In genomic region chr12:32034045-32034444, GRCh38 we compare ENCODE assay signal across 26 cellular contexts.
DNase-seq lines count a peak whose midpoint lies in the region; ATAC-seq and TF ChIP-seq lines count a peak whose summit lies in the region.
"Had no signal": no experiment of that assay in that cellular context is flagged by ENCODE, and none has a peak within 500 bp of the region (broad histone marks: within the 10 kb centered on the region; RNA-seq: fewer than 3 reads in every experiment).

No MANE protein-coding gene starts in this region.

- H3K9me3 ChIP-seq in Caco-2 (no peaks in the 10 kb centered on the region), HUES6 (ENCODE audit: control insufficient read depth, insufficient read depth, low read depth, low read length) (no peaks in the 10 kb centered on the region), mesodermal cell (ENCODE audit: control insufficient read depth, low read length) (no peaks in the 10 kb centered on the region), vagina (no peaks in the 10 kb centered on the region)
- H3K9me3 ChIP-seq in CD8-positive, alpha-beta T cell (ENCODE audit: low read length), result no peaks in the 10 kb centered on the region
- H3K9me3 ChIP-seq: BE2C, mucosa of descending colon, right atrium auricular region, tibial artery had no signal

- H3K4me3 ChIP-seq in Caco-2 (ENCODE audit: low read depth, low read length) (no peak overlapping the region), HUES6 (ENCODE audit: low read depth, low read length) (no peak overlapping the region), choroid plexus epithelial cell (ENCODE audit: low read depth, low read length) (no peak overlapping the region), mesodermal cell (ENCODE audit: extremely low read depth, insufficient read depth, low read length, poor library complexity, severe bottlenecking) (no peak overlapping the region), vagina (no peak overlapping the region)
- H3K4me3 ChIP-seq in CD8-positive, alpha-beta T cell (ENCODE audit: low read depth, low read length), result no peak overlapping the region
- H3K4me3 ChIP-seq: mucosa of descending colon, right atrium auricular region, SK-N-MC, tibial artery had no signal

- BruUV-seq in Caco-2 (replicated peaks; lab: Mats Ljungman, UMichigan), result no TSS peak

- H3K4me3 Mint-ChIP-seq in Caco-2 (ENCODE audit: unreplicated experiment) (peak overlapping the region; percentile 28), glutamatergic neuron (ENCODE audit: unreplicated experiment) (no peak overlapping the region)
- H3K4me3 Mint-ChIP-seq in CD8-positive, alpha-beta T cell, result no peak overlapping the region
- H3K4me3 Mint-ChIP-seq: activated CD4-positive, alpha-beta memory T cell treated with anti-CD3 and anti-CD28 coated beads for 36 hours; activated naive CD8-positive, alpha-beta T cell; activated T-helper 17 cell treated with anti-CD3 and anti-CD28 coated beads, Interleukin-2, amount 50 U/mL, for 72 hours; HFFc6; neural crest cell had no signal

- H3K27ac Mint-ChIP-seq in Caco-2 (ENCODE audit: unreplicated experiment) (peak overlapping the region; percentile 82), glutamatergic neuron (ENCODE audit: unreplicated experiment) (no peak overlapping the region)
- no peak overlapping the region for H3K27ac Mint-ChIP-seq in CD8-positive, alpha-beta T cell
- H3K27ac Mint-ChIP-seq: activated CD4-positive, alpha-beta memory T cell treated with anti-CD3 and anti-CD28 coated beads for 36 hours; activated T-helper 17 cell treated with anti-CD3 and anti-CD28 coated beads, Interleukin-2, amount 50 U/mL, for 72 hours; HFFc6 had no signal

- H3K36me3 Mint-ChIP-seq in Caco-2 (ENCODE audit: insufficient read depth, unreplicated experiment) (no peaks in the 10 kb centered on the region), glutamatergic neuron (ENCODE audit: unreplicated experiment) (no peaks in the 10 kb centered on the region)
- no peaks in the 10 kb centered on the region for H3K36me3 Mint-ChIP-seq in CD8-positive, alpha-beta T cell
- H3K36me3 Mint-ChIP-seq: activated CD4-positive, alpha-beta memory T cell treated with anti-CD3 and anti-CD28 coated beads for 36 hours had no signal

- intact Hi-C loops in Caco-2 (cut with micrococcal nuclease; ENCODE audit: unreplicated experiment) (loop anchor here (2.0 kb wide), 2 partner anchors 31 to 75 kb away; partner anchors contain the start of gene RESF1), vagina (cut with DNase I) (no loop called here)
- intact Hi-C loops in CD8-positive, alpha-beta T cell (cut with DNase I, micrococcal nuclease), result no loop called here

- no peak overlapping the region for H3K9ac ChIP-seq in HUES6 (ENCODE audit: low read length)
- H3K9ac ChIP-seq: parathyroid adenoma had no signal

- POLR2A ChIA-PET in Caco-2 (lab: Charles Lee), result no interaction called here
- POLR2A ChIA-PET in CD8-positive, alpha-beta T cell (lab: Charles Lee), result no interaction called here

- H3K4me1 Mint-ChIP-seq in Caco-2 (ENCODE audit: low read depth, unreplicated experiment), result peaks cover 32% of the 10 kb centered on the region
- peaks cover 2% of the 10 kb centered on the region for H3K4me1 Mint-ChIP-seq in glutamatergic neuron (ENCODE audit: low read depth, unreplicated experiment)
- H3K4me1 Mint-ChIP-seq in CD8-positive, alpha-beta T cell (ENCODE audit: low read depth), result peaks cover 5% of the 10 kb centered on the region
- H3K4me1 Mint-ChIP-seq: activated T-helper 17 cell treated with anti-CD3 and anti-CD28 coated beads, Interleukin-2, amount 50 U/mL, for 72 hours had no signal

- peaks cover 8% of the 10 kb centered on the region for H3K9me3 Mint-ChIP-seq in Caco-2 (ENCODE audit: unreplicated experiment)
- H3K9me3 Mint-ChIP-seq in glutamatergic neuron (ENCODE audit: unreplicated experiment), result no peaks in the 10 kb centered on the region
- H3K9me3 Mint-ChIP-seq in CD8-positive, alpha-beta T cell, result no peaks in the 10 kb centered on the region
- H3K9me3 Mint-ChIP-seq: activated CD4-positive, alpha-beta memory T cell treated with anti-CD3 and anti-CD28 coated beads for 36 hours; activated T-helper 17 cell treated with anti-CD3 and anti-CD28 coated beads, Interleukin-2, amount 50 U/mL, for 72 hours; HFFc6; neural crest cell had no signal

- peak overlapping the region; percentile 48; the same call in 1 of the 2 replicates for H3K27ac ChIP-seq in HUES6 (ENCODE audit: low read depth, low read length)
- peak overlapping the region; percentile 77 for H3K27ac ChIP-seq in mesodermal cell (ENCODE audit: low read depth, low read length, severe bottlenecking)
- H3K27ac ChIP-seq in vagina, result no peak overlapping the region
- no peak overlapping the region for H3K27ac ChIP-seq in CD8-positive, alpha-beta T cell (ENCODE audit: low read depth, low read length)
- H3K27ac ChIP-seq: parathyroid adenoma, right atrium auricular region, SK-N-MC, tibial artery had no signal

- TF ChIP-seq POLR2A in vagina (IDR thresholded peaks at IDR 0.05), result no peak

- H3K4me1 ChIP-seq in Caco-2, result peaks cover 17% of the 10 kb centered on the region
- peaks cover 29% of the 10 kb centered on the region for H3K4me1 ChIP-seq in HUES6 (ENCODE audit: control insufficient read depth, insufficient read depth, low read length)
- peaks cover 16% of the 10 kb centered on the region for H3K4me1 ChIP-seq in mesodermal cell (ENCODE audit: control insufficient read depth, insufficient read depth, low read length, poor library complexity, severe bottlenecking)
- H3K4me1 ChIP-seq in vagina, result no peaks in the 10 kb centered on the region
- no peaks in the 10 kb centered on the region for H3K4me1 ChIP-seq in CD8-positive, alpha-beta T cell (ENCODE audit: insufficient read depth, low read length)
- H3K4me1 ChIP-seq: BE2C, right atrium auricular region had no signal

- no peaks in the 10 kb centered on the region for H3K27me3 Mint-ChIP-seq in Caco-2 (ENCODE audit: insufficient read depth, unreplicated experiment)
- H3K27me3 Mint-ChIP-seq in glutamatergic neuron (ENCODE audit: unreplicated experiment), result no peaks in the 10 kb centered on the region
- no peaks in the 10 kb centered on the region for H3K27me3 Mint-ChIP-seq in CD8-positive, alpha-beta T cell (ENCODE audit: low read depth)
- H3K27me3 Mint-ChIP-seq: activated CD4-positive, alpha-beta memory T cell treated with anti-CD3 and anti-CD28 coated beads for 36 hours; activated naive CD8-positive, alpha-beta T cell; activated T-helper 17 cell treated with anti-CD3 and anti-CD28 coated beads, Interleukin-2, amount 50 U/mL, for 72 hours had no signal

- no peak for TF ChIP-seq CTCF in Caco-2 (IDR thresholded peaks at IDR 0.05; ENCODE audit: insufficient read depth in 1 of 2, low read depth in 1 of 2, low read length in 1 of 2, severe bottlenecking in 1 of 2, unreplicated experiment in 1 of 2)
- TF ChIP-seq CTCF in choroid plexus epithelial cell (conservative IDR thresholded peaks at IDR 0.05; ENCODE audit: low read depth, low read length), result no peak
- TF ChIP-seq CTCF in glutamatergic neuron (IDR thresholded peaks at IDR 0.05; ENCODE audit: partially characterized antibody, unreplicated experiment), result no peak
- no peak for TF ChIP-seq CTCF in vagina (IDR thresholded peaks at IDR 0.05)
- no peak for TF ChIP-seq CTCF in CD8-positive, alpha-beta T cell (IDR thresholded peaks at IDR 0.05)

- no peaks in the 10 kb centered on the region for H3K27me3 ChIP-seq in Caco-2 (replicated peaks; ENCODE audit: control insufficient read depth, insufficient read depth, low read length)
- no peaks in the 10 kb centered on the region for H3K27me3 ChIP-seq in HUES6 (ENCODE audit: control insufficient read depth, insufficient read depth, low read length)
- no peaks in the 10 kb centered on the region for H3K27me3 ChIP-seq in vagina
- H3K27me3 ChIP-seq in CD8-positive, alpha-beta T cell (ENCODE audit: insufficient read depth, low read length), result no peaks in the 10 kb centered on the region
- H3K27me3 ChIP-seq: BE2C, right atrium auricular region, tibial artery had no signal

- DNase-seq in Caco-2, result peak; percentile 74 to 90
- DNase-seq in choroid plexus epithelial cell (ENCODE audit: low read depth), result peak; percentile 16
- no peak for DNase-seq in glutamatergic neuron
- DNase-seq in NCI-H1436 treated with DMSO at 0.1 percent for 48 hours (lab: John Stamatoyannopoulos, UW), result no peak
- DNase-seq in vagina (ENCODE audit: extremely low spot score in 2 of 2), result no peak
- DNase-seq in CD8-positive, alpha-beta T cell, result no peak
- DNase-seq: ACHN; activated CD4-positive, alpha-beta memory T cell treated with anti-CD3 and anti-CD28 coated beads for 36 hours; activated CD8-positive, alpha-beta memory T cell treated with anti-CD3 and anti-CD28 coated beads, Interleukin-2, amount 50 U/mL, for 4 hours; aorta; BE2C; HFFc6; Karpas-422; mucosa of descending colon; MV-4-11; NCI-H146; stimulated activated CD4-positive, alpha-beta T cell treated with anti-CD3 and anti-CD28 coated beads, Interleukin-2, amount 100 ng/mL, for 24 hours; tibial artery had no signal

- WGBS in mesodermal cell (ENCODE audit: insufficient coverage in 2 of 2), 2 experiments, result 67 to 100% methylated on average over 1 to 2 of the region's 2 CpGs

- no peak for ATAC-seq in CD8-positive, alpha-beta T cell
- ATAC-seq: activated T-helper 17 cell treated with anti-CD3 and anti-CD28 coated beads, Interleukin-2, amount 50 U/mL, for 72 hours; mucosa of descending colon had no signal

- CTCF ChIA-PET in Caco-2 (lab: Charles Lee), result interaction anchor here (0.5 to 1.5 kb wide), 6 partner anchors 26 to 570 kb away, joined by 3 to 5 read pairs (median 4); no protein-coding TSS in a partner anchor
- CTCF ChIA-PET in CD8-positive, alpha-beta T cell (lab: Charles Lee), result interaction anchor here (0.9 to 1.6 kb wide), 3 partner anchors 26 to 380 kb away, joined by 3 read pairs; no protein-coding TSS in a partner anchor

- H3K36me3 ChIP-seq in Caco-2 (ENCODE audit: control insufficient read depth, insufficient read depth, low read length) (no peaks in the 10 kb centered on the region), HUES6 (ENCODE audit: control insufficient read depth, insufficient read depth, low read length) (no peaks in the 10 kb centered on the region), mesodermal cell (ENCODE audit: control insufficient read depth, insufficient read depth, low read length) (no peaks in the 10 kb centered on the region), vagina (no peaks in the 10 kb centered on the region)
- H3K36me3 ChIP-seq in CD8-positive, alpha-beta T cell (ENCODE audit: insufficient read depth, low read length), result no peaks in the 10 kb centered on the region
- H3K36me3 ChIP-seq: BE2C, right atrium auricular region, tibial artery had no signal

Comparison
In these comparisons a context has a peak if more than half of its experiments do, and no peak if none do; other contexts are left out.
1. DNase-seq: peak in Caco-2 (2 of 2) and choroid plexus epithelial cell (single experiment); none in glutamatergic neuron (single experiment), NCI-H1436 treated with DMSO at 0.1 percent for 48 hours (single experiment), vagina (0 of 2) and CD8-positive, alpha-beta T cell (0 of 7).
2. H3K27ac ChIP-seq: peak in HUES6 (single experiment) and mesodermal cell (single experiment); none in vagina (single experiment) and CD8-positive, alpha-beta T cell (single experiment).